Comparison of ENCODE assay signal across 8 cellular contexts in genomic region chr3:151156618-151157216, GRCh38. TPM values are rescaled to one million over a fixed set of nuclear protein-coding genes. Genes with fewer than 3 reads are reported as not detected.
A peak's percentile ranks its signal among the peaks of the same experiment; 100 is the strongest.
DNase-seq lines count a peak whose midpoint lies in the region; ATAC-seq, FAIRE-seq and TF ChIP-seq lines count a peak whose summit lies in the region.

No MANE protein-coding gene starts in this region.

- TF ChIP-seq CTCF in lower lobe of right lung (IDR thresholded peaks at IDR 0.05): peak; percentile 56

- no peak overlapping the region for H3K4me3 ChIP-seq in NT2/D1 (ENCODE audit: insufficient read length, low read depth)
- no peak overlapping the region for H3K4me3 ChIP-seq in lower lobe of right lung

- H3K4me1 ChIP-seq in NT2/D1 (ENCODE audit: insufficient read depth, insufficient read length) (no peaks in the 10 kb centered on the region), lower lobe of right lung (no peaks in the 10 kb centered on the region)

- H3K9ac ChIP-seq in NT2/D1 (ENCODE audit: insufficient read length, low read depth): no peak overlapping the region

- intact Hi-C loops in lower lobe of right lung (cut with DNase I): no loop called here

- H3K36me3 ChIP-seq in NT2/D1 (ENCODE audit: insufficient read depth, insufficient read length, low read length): peaks cover 13% of the 10 kb centered on the region
- no peaks in the 10 kb centered on the region for H3K36me3 ChIP-seq in lower lobe of right lung

- peak; percentile 90 for ATAC-seq in GM21381 (IDR thresholded peaks at IDR 0.05; ENCODE audit: unreplicated experiment)
- peak; percentile 68 to 70 for ATAC-seq in lower lobe of right lung

- H3K27me3 ChIP-seq in NT2/D1 (ENCODE audit: insufficient read depth, insufficient read length) (no peaks in the 10 kb centered on the region), lower lobe of right lung (ENCODE audit: low read depth) (no peaks in the 10 kb centered on the region)

- H3K9me3 ChIP-seq in NT2/D1 (ENCODE audit: insufficient read depth, low read length) (no peaks in the 10 kb centered on the region), lower lobe of right lung (no peaks in the 10 kb centered on the region)

- no peak for FAIRE-seq in HTR-8/SVneo (lab: Jason Lieb, UNC)

- H3K27ac ChIP-seq in lower lobe of right lung: no peak overlapping the region

- peak; percentile 73 for DNase-seq in NCI-H1436 (lab: John Stamatoyannopoulos, UW)
- no peak for DNase-seq in NCI-H1436 treated with DMSO at 0.1 percent for 48 hours (lab: John Stamatoyannopoulos, UW)
- DNase-seq in HTR-8/SVneo (ENCODE audit: insufficient read length, low spot score): peak; percentile 59
- peak; percentile 63 for DNase-seq in NT2/D1 (ENCODE audit: low read depth, low spot score)
- peak; percentile 42 for DNase-seq in central memory CD4-positive, alpha-beta T cell
- DNase-seq in lower lobe of right lung: no peak
- no peak for DNase-seq in GOT3 (lab: John Stamatoyannopoulos, UW)

RNA-seq across cellular contexts. Expression of gene GPR171, which starts 46.3 kb away (rescaled TPM):
- total RNA-seq in lower lobe of right lung: 1.3 TPM

Comparison
In these comparisons a context has a peak if more than half of its experiments do, and no peak if none do; other contexts are left out.
1. DNase-seq: peak in NCI-H1436 (single experiment), HTR-8/SVneo (single experiment), NT2/D1 (single experiment) and central memory CD4-positive, alpha-beta T cell (single experiment); none in NCI-H1436 treated with DMSO at 0.1 percent for 48 hours (single experiment), lower lobe of right lung (single experiment) and GOT3 (single experiment).